ENCODE assay signal across 1 cellular context in the genomic region with DNA sequence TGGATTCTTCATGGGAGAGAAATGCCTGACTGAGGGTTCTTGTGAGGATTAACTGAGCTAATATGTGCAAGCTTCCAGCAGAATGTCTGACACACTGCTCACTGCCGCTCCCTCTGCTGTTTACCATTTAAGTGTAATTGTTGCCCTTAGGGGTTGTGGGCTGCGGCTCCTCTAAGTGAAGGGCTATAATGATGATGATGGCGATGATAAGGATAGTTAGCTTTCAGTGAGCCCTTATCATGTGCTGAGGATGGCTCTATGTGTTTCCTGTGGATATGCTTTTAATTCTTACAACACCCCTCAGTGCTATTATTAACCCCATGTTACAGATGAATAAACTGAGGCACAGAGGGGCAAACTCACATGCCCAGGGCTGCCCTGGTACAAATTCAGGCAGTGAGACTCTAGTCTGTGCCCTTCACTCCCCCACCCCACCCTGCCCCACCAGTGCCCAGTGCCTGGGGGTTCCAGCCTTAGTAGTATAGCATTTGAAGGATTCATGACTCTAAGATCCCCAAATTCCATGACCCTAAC.
A peak's percentile ranks its signal among the peaks of the same experiment; 100 is the strongest.
TF ChIP-seq lines count a peak whose summit lies in the region.

No MANE protein-coding gene starts in this region.

TF ChIP-seq in HEK293, 187 proteins besides CTCF, POLR2A, EP300 and RAD21 (continued from another document):
- no peak for TF ChIP-seq ZNF645 (tag by site-specific recombination; IDR thresholded peaks at IDR 0.05)
- TF ChIP-seq ZNF416 (tag by site-specific recombination; IDR thresholded peaks at IDR 0.05) = no peak
- no peak for TF ChIP-seq PRDM1 (tag by site-specific recombination; IDR thresholded peaks at IDR 0.05)
- TF ChIP-seq OSR2 (tag by site-specific recombination; IDR thresholded peaks at IDR 0.05) = peak; percentile 53; the same call in 1 of the 2 replicates
- no peak for TF ChIP-seq ZNF792 (tag by site-specific recombination; IDR thresholded peaks at IDR 0.05)
- peak; percentile 57 for TF ChIP-seq WT1 (tag by site-specific recombination; IDR thresholded peaks at IDR 0.05)
TF ChIP-seq in HEK293: peak in this region for 7.
